Comparison of ENCODE assay signal across 20 cellular contexts in genomic region chr5:177099422-177100093, GRCh38. TPM values are rescaled to one million over a fixed set of nuclear protein-coding genes. Genes with fewer than 3 reads are reported as not detected.
A peak's percentile ranks its signal among the peaks of the same experiment; 100 is the strongest.
DNase-seq lines count a peak whose midpoint lies in the region; ATAC-seq, FAIRE-seq and TF ChIP-seq lines count a peak whose summit lies in the region.
"Had no signal": no experiment of that assay in that cellular context is flagged by ENCODE, and none has a peak within 500 bp of the region (broad histone marks: within the 10 kb centered on the region; RNA-seq: fewer than 3 reads in every experiment).

No MANE protein-coding gene starts in this region.

- H3K27ac ChIP-seq in HUES6 (ENCODE audit: low read depth, low read length) (no peak overlapping the region), K562 (ENCODE audit: extremely low read depth, low read depth, low read length) (no peak overlapping the region), neural progenitor cell (no peak overlapping the region)
- H3K27ac ChIP-seq in CD8-positive, alpha-beta memory T cell (ENCODE audit: low read depth, low read length) = no peak overlapping the region
- H3K27ac ChIP-seq: brain microvascular endothelial cell, PC-9, sigmoid colon, SK-N-MC had no signal

- no peak overlapping the region for H3K4me3 Mint-ChIP-seq in Calu3 (ENCODE audit: low read depth, unreplicated experiment)
- H3K4me3 Mint-ChIP-seq in neural progenitor cell = no peak overlapping the region
- no peak overlapping the region for H3K4me3 Mint-ChIP-seq in CD8-positive, alpha-beta memory T cell
- H3K4me3 Mint-ChIP-seq in natural killer cell treated with Interleukin-12 subunit alpha and Interleukin-12 subunit beta and Interleukin-15 and Interleukin-18, amount 100 ng/mL, for 72 hours = no peak overlapping the region
- H3K4me3 Mint-ChIP-seq: activated CD4-positive, alpha-beta T cell treated with anti-CD3 and anti-CD28 coated beads, Interleukin-2, amount 10 ng/mL, durations not matched to agents 7 days and 5 days; activated naive CD4-positive, alpha-beta T cell treated with anti-CD3 and anti-CD28 coated beads, Interleukin-2, amount 50 U/mL, for 24 hours; dendritic cell treated with granulocyte-macrophage colony-stimulating factor and Interleukin-4, amounts not matched to agents 40 ng/mL and 50 ng/mL, for 4 days had no signal

- ATAC-seq in K562 (peak; percentile 34), HG02840 (IDR thresholded peaks at IDR 0.05; ENCODE audit: low FRiP score, unreplicated experiment) (no peak)
- no peak for ATAC-seq in natural killer cell treated with Interleukin-12 subunit alpha and Interleukin-12 subunit beta and Interleukin-15 and Interleukin-18, amount 100 ng/mL, for 72 hours

- peak overlapping the region; percentile 16; the same call in 1 of the 2 replicates for H3K4me3 ChIP-seq in HUES6 (ENCODE audit: low read depth, low read length)
- no peak overlapping the region for H3K4me3 ChIP-seq in K562
- H3K4me3 ChIP-seq in neural progenitor cell = no peak overlapping the region
- H3K4me3 ChIP-seq in CD8-positive, alpha-beta memory T cell (ENCODE audit: low read length) = no peak overlapping the region
- H3K4me3 ChIP-seq: PC-9, sigmoid colon, SK-N-MC had no signal

- H3K4me2 ChIP-seq in K562 (ENCODE audit: insufficient read depth, low read length) (no peak overlapping the region), neural progenitor cell (no peak overlapping the region)
- H3K4me2 ChIP-seq: PC-9 had no signal

- H3K27ac Mint-ChIP-seq in Calu3 (ENCODE audit: unreplicated experiment) = peak overlapping the region; percentile 18
- no peak overlapping the region for H3K27ac Mint-ChIP-seq in neural progenitor cell
- peak overlapping the region in 1 of 8 donors; percentile 37 for H3K27ac Mint-ChIP-seq in CD8-positive, alpha-beta memory T cell
- no peak overlapping the region for H3K27ac Mint-ChIP-seq in natural killer cell treated with Interleukin-12 subunit alpha and Interleukin-12 subunit beta and Interleukin-15 and Interleukin-18, amount 100 ng/mL, for 72 hours
- H3K27ac Mint-ChIP-seq: activated CD4-positive, alpha-beta T cell treated with anti-CD3 and anti-CD28 coated beads, Interleukin-2, amount 10 ng/mL, durations not matched to agents 7 days and 5 days; activated naive CD4-positive, alpha-beta T cell treated with anti-CD3 and anti-CD28 coated beads, Interleukin-2, amount 50 U/mL, for 24 hours; dendritic cell treated with granulocyte-macrophage colony-stimulating factor and Interleukin-4, amounts not matched to agents 40 ng/mL and 50 ng/mL, for 4 days had no signal

- H3K27me3 ChIP-seq in HUES6 (ENCODE audit: control insufficient read depth, insufficient read depth, low read length) (no peaks in the 10 kb centered on the region), K562 (ENCODE audit: control insufficient read depth in 2 of 2, insufficient read depth in 2 of 2, low read length in 2 of 2) (peaks cover 8 to 15% of the 10 kb centered on the region in 2 experiments; a peak in 4 of 5 replicates), neural progenitor cell (no peaks in the 10 kb centered on the region)
- H3K27me3 ChIP-seq in CD8-positive, alpha-beta memory T cell (ENCODE audit: insufficient read depth, low read length, poor library complexity, severe bottlenecking) = no peaks in the 10 kb centered on the region
- H3K27me3 ChIP-seq: BE2C, brain microvascular endothelial cell had no signal

- H3K4me1 Mint-ChIP-seq in Calu3 (ENCODE audit: low read depth, unreplicated experiment) (peaks cover 26% of the 10 kb centered on the region), neural progenitor cell (peaks cover 16% of the 10 kb centered on the region)
- H3K4me1 Mint-ChIP-seq in CD8-positive, alpha-beta memory T cell = no peaks in the 10 kb centered on the region
- H3K4me1 Mint-ChIP-seq in natural killer cell treated with Interleukin-12 subunit alpha and Interleukin-12 subunit beta and Interleukin-15 and Interleukin-18, amount 100 ng/mL, for 72 hours (ENCODE audit: low read depth in 2 of 2) = no peaks in the 10 kb centered on the region
- H3K4me1 Mint-ChIP-seq: activated CD4-positive, alpha-beta T cell treated with anti-CD3 and anti-CD28 coated beads, Interleukin-2, amount 10 ng/mL, durations not matched to agents 7 days and 5 days; activated naive CD4-positive, alpha-beta T cell treated with anti-CD3 and anti-CD28 coated beads, Interleukin-2, amount 50 U/mL, for 24 hours had no signal

- no peaks in the 10 kb centered on the region for H3K9me1 ChIP-seq in K562 (ENCODE audit: control insufficient read depth, insufficient read depth, low read length)

- peaks cover 50% of the 10 kb centered on the region for H3K36me3 Mint-ChIP-seq in Calu3 (ENCODE audit: insufficient read depth, unreplicated experiment)
- H3K36me3 Mint-ChIP-seq in neural progenitor cell = no peaks in the 10 kb centered on the region
- H3K36me3 Mint-ChIP-seq in CD8-positive, alpha-beta memory T cell = no peaks in the 10 kb centered on the region
- H3K36me3 Mint-ChIP-seq in natural killer cell treated with Interleukin-12 subunit alpha and Interleukin-12 subunit beta and Interleukin-15 and Interleukin-18, amount 100 ng/mL, for 72 hours = no peaks in the 10 kb centered on the region
- H3K36me3 Mint-ChIP-seq: activated naive CD4-positive, alpha-beta T cell treated with anti-CD3 and anti-CD28 coated beads, Interleukin-2, amount 50 U/mL, for 24 hours had no signal

- DNase-seq in Calu3 (no peak), K562 (ENCODE audit: extremely low read depth in 1 of 4, low spot score in 3 of 4) (peak in 2 of 4 experiments; percentile 34 to 45), neural progenitor cell (ENCODE audit: low spot score) (peak; percentile 38)
- DNase-seq in CD8-positive, alpha-beta memory T cell = no peak
- DNase-seq in natural killer cell treated with Interleukin-12 subunit alpha and Interleukin-12 subunit beta and Interleukin-15 and Interleukin-18, amount 100 ng/mL, for 72 hours (ENCODE audit: low spot score) = no peak
- DNase-seq: activated CD4-positive, alpha-beta T cell treated with anti-CD3 and anti-CD28 coated beads, Interleukin-2, amount 10 ng/mL, durations not matched to agents 7 days and 5 days; activated T-cell treated with anti-CD3 and anti-CD28 coated beads for 4 hours; BE2C; brain microvascular endothelial cell; NCI-H1436 treated with DMSO at 0.1 percent for 48 hours; NCI-H524 treated with DMSO at 0.1 percent for 48 hours; nucleus accumbens; PC-9; sigmoid colon; stimulated activated CD4-positive, alpha-beta T cell treated with anti-CD3 and anti-CD28 coated beads, Interleukin-4, amount 100 ng/mL, for 1 hour had no signal

- in situ Hi-C loops in K562 (cut with MboI) = loop anchor here (25.0 kb wide), 1 partner anchor 1362 kb away; no protein-coding TSS in a partner anchor

- TF ChIP-seq POLR2A in K562 (conservative IDR thresholded peaks at IDR 0.05) = no peak

- intact Hi-C loops in Calu3 (cut with micrococcal nuclease; ENCODE audit: unreplicated experiment) = no loop called here
- intact Hi-C loops in K562 (cut with micrococcal nuclease) = loop anchor here (5.0 kb wide), 1 partner anchor 282 kb away; no protein-coding TSS in a partner anchor

- TF ChIP-seq EP300 in K562 (IDR thresholded peaks at IDR 0.05; ENCODE audit: low read length) = no peak

- no peak overlapping the region for H3K9ac ChIP-seq in HUES6 (ENCODE audit: low read length)
- H3K9ac ChIP-seq in K562 (ENCODE audit: insufficient read depth in 1 of 2, low read depth in 2 of 2, low read length in 2 of 2) = no peak overlapping the region
- no peak overlapping the region for H3K9ac ChIP-seq in neural progenitor cell

- no peak for TF ChIP-seq RAD21 in K562 (CRISPR knock-in tag; conservative IDR thresholded peaks at IDR 0.05 in 1 of 2, IDR thresholded peaks at IDR 0.05 in 1 of 2)

- H3K9me3 ChIP-seq in HUES6 (ENCODE audit: control insufficient read depth, insufficient read depth, low read depth, low read length) = no peaks in the 10 kb centered on the region
- no peaks in the 10 kb centered on the region for H3K9me3 ChIP-seq in K562 (replicated peaks; ENCODE audit: control insufficient read depth, insufficient read depth, low read depth, low read length)
- H3K9me3 ChIP-seq in neural progenitor cell (ENCODE audit: low read depth) = no peaks in the 10 kb centered on the region
- no peaks in the 10 kb centered on the region for H3K9me3 ChIP-seq in CD8-positive, alpha-beta memory T cell (ENCODE audit: low read length)
- H3K9me3 ChIP-seq: BE2C, sigmoid colon had no signal

- H3K36me3 ChIP-seq in HUES6 (ENCODE audit: control insufficient read depth, insufficient read depth, low read length) = peaks cover 27% of the 10 kb centered on the region
- H3K36me3 ChIP-seq in K562 (ENCODE audit: control insufficient read depth, insufficient read depth, low read length) = no peaks in the 10 kb centered on the region
- H3K36me3 ChIP-seq in neural progenitor cell = no peaks in the 10 kb centered on the region
- no peaks in the 10 kb centered on the region for H3K36me3 ChIP-seq in CD8-positive, alpha-beta memory T cell (ENCODE audit: insufficient read depth, low read length)
- H3K36me3 ChIP-seq: BE2C, brain microvascular endothelial cell, sigmoid colon had no signal

- CTCF ChIA-PET in Calu3 (lab: Charles Lee) = interaction anchor here (0.7 to 0.8 kb wide), 3 partner anchors 12 to 439 kb away, joined by 3 to 6 read pairs (median 4); no protein-coding TSS in a partner anchor
- CTCF ChIA-PET in K562 (lab: Yijun Ruan, JAX; ENCODE audit: low intra/inter-chr PET ratio) = no interaction called here
- CTCF ChIA-PET in CD8-positive, alpha-beta memory T cell (lab: Charles Lee) = no interaction called here

- H3K4me1 ChIP-seq in HUES6 (ENCODE audit: control insufficient read depth, insufficient read depth, low read length) (peaks cover 17% of the 10 kb centered on the region; the same call in 1 of the 2 replicates), K562 (replicated peaks in 1 of 2; ENCODE audit: control insufficient read depth in 2 of 2, insufficient read depth in 2 of 2, low read length in 2 of 2) (peaks cover 0 to 38% of the 10 kb centered on the region in 2 experiments; a peak in 2 of 5 replicates), neural progenitor cell (peaks cover 17% of the 10 kb centered on the region)
- no peaks in the 10 kb centered on the region for H3K4me1 ChIP-seq in CD8-positive, alpha-beta memory T cell (ENCODE audit: insufficient read depth, low read length)

- 30% methylated on average over 11 of the region's 13 CpGs for WGBS in K562 (ENCODE audit: insufficient coverage, low coverage, missing lambda C conversion rate)

- POLR2A ChIA-PET in K562 (lab: Yijun Ruan, JAX) = no interaction called here
- POLR2A ChIA-PET in CD8-positive, alpha-beta memory T cell (lab: Charles Lee) = no interaction called here

- H3K79me2 ChIP-seq in K562 (ENCODE audit: control insufficient read depth, insufficient read depth, low read length) (no peaks in the 10 kb centered on the region), neural progenitor cell (ENCODE audit: low read depth) (no peaks in the 10 kb centered on the region)

- H3K27me3 Mint-ChIP-seq in Calu3 (ENCODE audit: unreplicated experiment) (no peaks in the 10 kb centered on the region), neural progenitor cell (ENCODE audit: insufficient read depth, low read depth) (peaks cover 13% of the 10 kb centered on the region)
- peaks cover 4 to 10% of the 10 kb centered on the region in 2 donors for H3K27me3 Mint-ChIP-seq in CD8-positive, alpha-beta memory T cell
- H3K27me3 Mint-ChIP-seq in natural killer cell treated with Interleukin-12 subunit alpha and Interleukin-12 subunit beta and Interleukin-15 and Interleukin-18, amount 100 ng/mL, for 72 hours = no peaks in the 10 kb centered on the region
- H3K27me3 Mint-ChIP-seq: activated naive CD4-positive, alpha-beta T cell treated with anti-CD3 and anti-CD28 coated beads, Interleukin-2, amount 50 U/mL, for 24 hours had no signal

- no peak overlapping the region for H2AFZ ChIP-seq in K562 (ENCODE audit: low read depth, low read length)
- H2AFZ ChIP-seq in neural progenitor cell (replicated peaks) = no peak overlapping the region
- H2AFZ ChIP-seq: PC-9 had no signal

- BruUV-seq in Calu3 (replicated peaks; lab: Mats Ljungman, UMichigan) = no TSS peak
- no TSS peak for BruUV-seq in K562 (replicated peaks; lab: Mats Ljungman, UMichigan)

- TF ChIP-seq CTCF in Calu3 (IDR thresholded peaks at IDR 0.05; ENCODE audit: unreplicated experiment) (no peak), K562 (IDR thresholded peaks at IDR 0.05 in 2 of 3, conservative IDR thresholded peaks at IDR 0.05 in 1 of 3; ENCODE audit: insufficient read depth in 2 of 3, low read depth in 1 of 3, low read length in 3 of 3) (no peak), neural progenitor cell (IDR thresholded peaks at IDR 0.05) (no peak)

- H3K9me3 Mint-ChIP-seq in Calu3 (ENCODE audit: low read depth, unreplicated experiment) = no peaks in the 10 kb centered on the region
- H3K9me3 Mint-ChIP-seq in neural progenitor cell = no peaks in the 10 kb centered on the region
- no peaks in the 10 kb centered on the region for H3K9me3 Mint-ChIP-seq in CD8-positive, alpha-beta memory T cell
- H3K9me3 Mint-ChIP-seq in natural killer cell treated with Interleukin-12 subunit alpha and Interleukin-12 subunit beta and Interleukin-15 and Interleukin-18, amount 100 ng/mL, for 72 hours = no peaks in the 10 kb centered on the region
- H3K9me3 Mint-ChIP-seq: activated CD4-positive, alpha-beta T cell treated with anti-CD3 and anti-CD28 coated beads, Interleukin-2, amount 10 ng/mL, durations not matched to agents 7 days and 5 days; activated naive CD4-positive, alpha-beta T cell treated with anti-CD3 and anti-CD28 coated beads, Interleukin-2, amount 50 U/mL, for 24 hours; dendritic cell treated with granulocyte-macrophage colony-stimulating factor and Interleukin-4, amounts not matched to agents 40 ng/mL and 50 ng/mL, for 4 days had no signal

- no peaks in the 10 kb centered on the region for H4K20me1 ChIP-seq in K562 (replicated peaks; ENCODE audit: control insufficient read depth, insufficient read depth, low read length)
- no peaks in the 10 kb centered on the region for H4K20me1 ChIP-seq in neural progenitor cell (ENCODE audit: low read depth)

- FAIRE-seq in K562 (lab: Jason Lieb, UNC) = no peak

- H3F3A ChIP-seq in neural progenitor cell (ENCODE audit: low read depth) = no peaks in the 10 kb centered on the region

RNA-seq across cellular contexts. Expression of gene FGFR4, which starts 12.8 kb away (rescaled TPM):
- total RNA-seq in Calu3 (2022) = 275 and 291 TPM in 2 replicates
- 41.6 and 132 TPM in 2 replicates for total RNA-seq in K562 (2011; cell fraction: chromatin; rRNA removed; ENCODE audit: low replicate concordance)
- total RNA-seq in K562 (2011; cell fraction: nucleolus; rRNA removed) = 128 and 136 TPM in 2 replicates
- 69.4 and 76.7 TPM in 2 replicates for total RNA-seq in K562 (2011; cell fraction: nucleoplasm; rRNA removed)
- 19.1 and 25.8 TPM in 2 replicates for total RNA-seq in K562 (2014; rRNA removed)
- 2.5 and 5.2 TPM in 2 replicates for total RNA-seq in K562 (2014; rRNA removed; fragmentation: Illumina TruSeq; extraction: Trizol)
- total RNA-seq in K562 (2015; rRNA removed; fragmentation: Illumina TruSeq; extraction: Trizol) = 7.5 and 7.8 TPM in 2 replicates
- 32.2 and 35.4 TPM in 2 replicates for total RNA-seq in K562 (2021)
- polyA plus RNA-seq in K562 (2011; rRNA removed) = 14.8 and 21.0 TPM in 2 replicates
- 21.8 and 41.8 TPM in 2 replicates for polyA plus RNA-seq in K562 (2011; cell fraction: cytosol; rRNA removed)
- polyA plus RNA-seq in K562 (2011; cell fraction: nucleus; rRNA removed) = 77.2 and 115 TPM in 2 replicates
- polyA plus RNA-seq in K562 (2012) = 11.4 and 14.2 TPM in 2 replicates
- 7.0 and 15.9 TPM in 2 replicates for polyA plus RNA-seq in K562 (2014; fragmentation: Illumina TruSeq; extraction: Trizol)
- under 1 TPM; 0.76 to 0.89 TPM for polyA plus RNA-seq in K562 (2014; fragmentation: Nextera tagmentation; extraction: Ambion mirVana)
- polyA plus RNA-seq in K562 (2014; rRNA removed) = 17.9 and 24.9 TPM in 2 replicates
- polyA minus RNA-seq in K562 (2011; rRNA and poly(A)+ RNA removed) = 7.1 and 8.8 TPM in 2 replicates
- 19.2 and 19.8 TPM in 2 replicates for polyA minus RNA-seq in K562 (2011; cell fraction: cytosol; rRNA and poly(A)+ RNA removed)
- polyA minus RNA-seq in K562 (2011; cell fraction: nucleus; rRNA and poly(A)+ RNA removed) = 29.4 and 31.4 TPM in 2 replicates
- 8.2 and 41.3 TPM in 2 replicates for total RNA-seq in neural progenitor cell (ENCODE audit: low replicate concordance)
- 1 to 10 TPM in 1 of 2 experiments, under 1 TPM in 1; 0.42 to 1.2 TPM for total RNA-seq in CD8-positive, alpha-beta memory T cell
- polyA plus RNA-seq in CD8-positive, alpha-beta memory T cell = 0.29 TPM
- 1 to 10 TPM; 1.9 to 2.0 TPM for total RNA-seq in natural killer cell treated with Interleukin-12 subunit alpha and Interleukin-12 subunit beta and Interleukin-15 and Interleukin-18, amount 100 ng/mL, for 72 hours

RNA-seq across cellular contexts. Expression of gene NSD1, which starts 34.0 kb away (rescaled TPM):
- total RNA-seq in Calu3 (2022) (61.4 and 65.3 TPM in 2 replicates), K562 (2014; rRNA removed) (27.7 and 29.5 TPM in 2 replicates), K562 (2014; rRNA removed; fragmentation: Illumina TruSeq; extraction: Trizol) (36.7 and 45.4 TPM in 2 replicates), K562 (2015; rRNA removed; fragmentation: Illumina TruSeq; extraction: Trizol) (39.1 TPM in 2 replicates), K562 (2021) (51.0 and 54.3 TPM in 2 replicates), neural progenitor cell (ENCODE audit: low replicate concordance) (61.3 and 114 TPM in 2 replicates)
- 86.2 and 191 TPM in 2 replicates for total RNA-seq in K562 (2011; cell fraction: chromatin; rRNA removed; ENCODE audit: low replicate concordance)
- total RNA-seq in K562 (2011; cell fraction: nucleolus; rRNA removed) = 42.7 and 55.9 TPM in 2 replicates
- 72.0 and 78.1 TPM in 2 replicates for total RNA-seq in K562 (2011; cell fraction: nucleoplasm; rRNA removed)
- polyA plus RNA-seq in K562 (2011; rRNA removed) (13.9 and 15.7 TPM in 2 replicates), K562 (2014; fragmentation: Illumina TruSeq; extraction: Trizol) (20.9 and 24.7 TPM in 2 replicates), K562 (2014; fragmentation: Nextera tagmentation; extraction: Ambion mirVana) (1 to 10 TPM; 3.8 to 5.5 TPM), K562 (2014; rRNA removed) (12.4 and 15.8 TPM in 2 replicates)
- 8.4 and 10.3 TPM in 2 replicates for polyA plus RNA-seq in K562 (2011; cell fraction: cytosol; rRNA removed)
- 19.7 and 21.4 TPM in 2 replicates for polyA plus RNA-seq in K562 (2011; cell fraction: nucleus; rRNA removed)
- 16.7 and 20.4 TPM in 2 replicates for polyA plus RNA-seq in K562 (2012)
- 50.9 and 58.5 TPM in 2 replicates for polyA minus RNA-seq in K562 (2011; rRNA and poly(A)+ RNA removed)
- 27.5 and 32.6 TPM in 2 replicates for polyA minus RNA-seq in K562 (2011; cell fraction: cytosol; rRNA and poly(A)+ RNA removed)
- 31.2 and 53.8 TPM in 2 replicates for polyA minus RNA-seq in K562 (2011; cell fraction: nucleus; rRNA and poly(A)+ RNA removed)
- 10 to 100 TPM; 86.7 to 93.1 TPM for total RNA-seq in CD8-positive, alpha-beta memory T cell
- 48.7 TPM for polyA plus RNA-seq in CD8-positive, alpha-beta memory T cell
- total RNA-seq in natural killer cell treated with Interleukin-12 subunit alpha and Interleukin-12 subunit beta and Interleukin-15 and Interleukin-18, amount 100 ng/mL, for 72 hours = 100 to 1,000 TPM in 1 of 2 donors, 10 to 100 TPM in 1; 96.8 to 166 TPM
